Comparison of ENCODE assay signal across 17 cellular contexts in genomic region chr6:196543-196942, GRCh38.
DNase-seq lines count a peak whose midpoint lies in the region; ATAC-seq, FAIRE-seq and TF ChIP-seq lines count a peak whose summit lies in the region.
"Had no signal": no experiment of that assay in that cellular context is flagged by ENCODE, and none has a peak within 500 bp of the region (broad histone marks: within the 10 kb centered on the region; RNA-seq: fewer than 3 reads in every experiment).

No MANE protein-coding gene starts in this region.

- WGBS in hepatocyte (ENCODE audit: low lambda C conversion rate, missing lambda C conversion rate) = 97% methylated on average over 2 of the region's 2 CpGs

- H3K27ac Mint-ChIP-seq in activated CD8-positive, alpha-beta T cell treated with anti-CD3 and anti-CD28 coated beads, Interleukin-2, amount 10 ng/mL, durations not matched to agents 7 days and 5 days = peak overlapping the region; percentile 17
- H3K27ac Mint-ChIP-seq in activated CD8-positive, alpha-beta T cell treated with anti-CD3 and anti-CD28 coated beads for 36 hours = no peak overlapping the region
- H3K27ac Mint-ChIP-seq in CD4-positive, CD25-positive, alpha-beta regulatory T cell = peak overlapping the region; percentile 37 to 90 (median 67)
- H3K27ac Mint-ChIP-seq in T-cell = peak overlapping the region; percentile 79 to 84
- no peak overlapping the region for H3K27ac Mint-ChIP-seq in activated T-helper 2 cell treated with anti-CD3 and anti-CD28 coated beads, Interferon-gamma antibody, Interleukin-2, Interleukin-4, amounts not matched to agents 10 μg/mL and 5 μg/mL and 100 μg/mL, durations not matched to agents 14 hours and 24 hours and 36 hours

- POLR2A ChIA-PET in activated CD8-positive, alpha-beta T cell treated with anti-CD3 and anti-CD28 coated beads, Interleukin-2, amount 10 ng/mL, durations not matched to agents 7 days and 5 days (lab: Charles Lee) = interaction anchor here (1.4 kb wide), 2 partner anchors 60 to 142 kb away, joined by 3 read pairs; no protein-coding TSS in a partner anchor
- POLR2A ChIA-PET in activated CD8-positive, alpha-beta T cell treated with anti-CD3 and anti-CD28 coated beads for 36 hours (lab: Charles Lee) = interaction anchor here (1.1 to 9.6 kb wide), 4 partner anchors 12 to 196 kb away, joined by 4 to 116 read pairs (median 6); partner anchors contain the start of gene IRF4
- POLR2A ChIA-PET in T-cell (lab: Charles Lee) = no interaction called here

- intact Hi-C loops in activated CD8-positive, alpha-beta T cell treated with anti-CD3 and anti-CD28 coated beads for 36 hours (cut with micrococcal nuclease) = no loop called here
- intact Hi-C loops in activated T-helper 2 cell treated with anti-CD3 and anti-CD28 coated beads, Interferon-gamma antibody, Interleukin-2, Interleukin-4, amounts not matched to agents 10 μg/mL and 5 μg/mL and 100 μg/mL, durations not matched to agents 14 hours and 24 hours and 36 hours (cut with micrococcal nuclease) = loop anchor here (1.0 kb wide), 3 partner anchors 13 to 40 kb away; no protein-coding TSS in a partner anchor

- H3K4me1 Mint-ChIP-seq in activated CD8-positive, alpha-beta T cell treated with anti-CD3 and anti-CD28 coated beads, Interleukin-2, amount 10 ng/mL, durations not matched to agents 7 days and 5 days (ENCODE audit: low read depth) = peaks cover 39% of the 10 kb centered on the region
- H3K4me1 Mint-ChIP-seq in activated CD8-positive, alpha-beta T cell treated with anti-CD3 and anti-CD28 coated beads for 36 hours (ENCODE audit: low read depth) = peaks cover 42% of the 10 kb centered on the region
- H3K4me1 Mint-ChIP-seq in CD4-positive, CD25-positive, alpha-beta regulatory T cell = peaks cover 32 to 48% (median 39%) of the 10 kb centered on the region in 4 donors
- peaks cover 41 to 48% (median 42%) of the 10 kb centered on the region in 3 donors for H3K4me1 Mint-ChIP-seq in T-cell
- peaks cover 41% of the 10 kb centered on the region for H3K4me1 Mint-ChIP-seq in activated T-helper 2 cell treated with anti-CD3 and anti-CD28 coated beads, Interferon-gamma antibody, Interleukin-2, Interleukin-4, amounts not matched to agents 10 μg/mL and 5 μg/mL and 100 μg/mL, durations not matched to agents 14 hours and 24 hours and 36 hours (ENCODE audit: low read depth)

- no peaks in the 10 kb centered on the region for H3K27me3 Mint-ChIP-seq in activated CD8-positive, alpha-beta T cell treated with anti-CD3 and anti-CD28 coated beads, Interleukin-2, amount 10 ng/mL, durations not matched to agents 7 days and 5 days (ENCODE audit: low read depth)
- H3K27me3 Mint-ChIP-seq in activated CD8-positive, alpha-beta T cell treated with anti-CD3 and anti-CD28 coated beads for 36 hours = no peaks in the 10 kb centered on the region
- no peaks in the 10 kb centered on the region for H3K27me3 Mint-ChIP-seq in CD4-positive, CD25-positive, alpha-beta regulatory T cell
- no peaks in the 10 kb centered on the region for H3K27me3 Mint-ChIP-seq in T-cell
- peaks cover 3% of the 10 kb centered on the region for H3K27me3 Mint-ChIP-seq in activated T-helper 2 cell treated with anti-CD3 and anti-CD28 coated beads, Interferon-gamma antibody, Interleukin-2, Interleukin-4, amounts not matched to agents 10 μg/mL and 5 μg/mL and 100 μg/mL, durations not matched to agents 14 hours and 24 hours and 36 hours (ENCODE audit: low read depth)

- no peak for DNase-seq in activated CD8-positive, alpha-beta T cell treated with anti-CD3 and anti-CD28 coated beads, Interleukin-2, amount 10 ng/mL, durations not matched to agents 7 days and 5 days
- no peak for DNase-seq in activated CD8-positive, alpha-beta T cell treated with anti-CD3 and anti-CD28 coated beads for 36 hours
- no peak for DNase-seq in CD4-positive, CD25-positive, alpha-beta regulatory T cell
- no peak for DNase-seq in T-cell
- no peak for DNase-seq in hepatocyte (ENCODE audit: low spot score)
- DNase-seq in GM20000 (ENCODE audit: low spot score) = no peak
- no peak for DNase-seq in activated T-helper 2 cell treated with anti-CD3 and anti-CD28 coated beads, Interferon-gamma antibody, Interleukin-2, Interleukin-4, amounts not matched to agents 10 μg/mL and 5 μg/mL and 100 μg/mL, durations not matched to agents 14 hours and 24 hours and 36 hours (ENCODE audit: low spot score)
- no peak for DNase-seq in GM12891 (ENCODE audit: insufficient read length, low spot score)
- DNase-seq: AML-193, GDM1, NCI-H1417, NCI-H1930, NCI-H2171, NCI-H446 treated with DMSO at 0.1 percent for 48 hours, NCI-H748 treated with DMSO at 0.1 percent for 48 hours had no signal

- no peaks in the 10 kb centered on the region for H3K36me3 ChIP-seq in CD4-positive, CD25-positive, alpha-beta regulatory T cell (ENCODE audit: control insufficient read depth, insufficient read depth, low read length)
- H3K36me3 ChIP-seq in hepatocyte (replicated peaks; ENCODE audit: insufficient read depth, low read depth) = no peaks in the 10 kb centered on the region

- no peak for FAIRE-seq in GM12891 (lab: Jason Lieb, UNC)

- no peaks in the 10 kb centered on the region for H3K79me2 ChIP-seq in hepatocyte

- no peak overlapping the region for H3K27ac ChIP-seq in CD4-positive, CD25-positive, alpha-beta regulatory T cell (ENCODE audit: insufficient read depth, low read length, poor library complexity, severe bottlenecking)
- peak overlapping the region; percentile 36 for H3K27ac ChIP-seq in hepatocyte

- H3K4me1 ChIP-seq in CD4-positive, CD25-positive, alpha-beta regulatory T cell (ENCODE audit: control insufficient read depth, insufficient read depth, low read length, poor library complexity, severe bottlenecking) = peaks cover 34% of the 10 kb centered on the region
- no peaks in the 10 kb centered on the region for H3K4me1 ChIP-seq in hepatocyte (ENCODE audit: insufficient read depth)

- no peak for TF ChIP-seq POLR2A in GM12891 (IDR thresholded peaks at IDR 0.05; ENCODE audit: low read depth, low read length)

- no peak overlapping the region for H3K4me3 Mint-ChIP-seq in activated CD8-positive, alpha-beta T cell treated with anti-CD3 and anti-CD28 coated beads, Interleukin-2, amount 10 ng/mL, durations not matched to agents 7 days and 5 days
- H3K4me3 Mint-ChIP-seq in activated CD8-positive, alpha-beta T cell treated with anti-CD3 and anti-CD28 coated beads for 36 hours = no peak overlapping the region
- H3K4me3 Mint-ChIP-seq in CD4-positive, CD25-positive, alpha-beta regulatory T cell = peak overlapping the region in 3 of 4 donors; percentile 25 to 46 (median 44)
- H3K4me3 Mint-ChIP-seq in T-cell = peak overlapping the region in 1 of 3 donors; percentile 61
- H3K4me3 Mint-ChIP-seq in activated T-helper 2 cell treated with anti-CD3 and anti-CD28 coated beads, Interferon-gamma antibody, Interleukin-2, Interleukin-4, amounts not matched to agents 10 μg/mL and 5 μg/mL and 100 μg/mL, durations not matched to agents 14 hours and 24 hours and 36 hours (ENCODE audit: low read depth) = no peak overlapping the region
- H3K4me3 Mint-ChIP-seq: CD8-positive, alpha-beta T cell had no signal

- no peak overlapping the region for H3K4me2 ChIP-seq in hepatocyte

- no peak overlapping the region for H2AFZ ChIP-seq in hepatocyte

- peaks cover 6% of the 10 kb centered on the region for H3K36me3 Mint-ChIP-seq in activated CD8-positive, alpha-beta T cell treated with anti-CD3 and anti-CD28 coated beads, Interleukin-2, amount 10 ng/mL, durations not matched to agents 7 days and 5 days (ENCODE audit: low read depth)
- no peaks in the 10 kb centered on the region for H3K36me3 Mint-ChIP-seq in activated CD8-positive, alpha-beta T cell treated with anti-CD3 and anti-CD28 coated beads for 36 hours (ENCODE audit: low read depth)
- no peaks in the 10 kb centered on the region for H3K36me3 Mint-ChIP-seq in CD4-positive, CD25-positive, alpha-beta regulatory T cell
- no peaks in the 10 kb centered on the region for H3K36me3 Mint-ChIP-seq in T-cell
- H3K36me3 Mint-ChIP-seq in activated T-helper 2 cell treated with anti-CD3 and anti-CD28 coated beads, Interferon-gamma antibody, Interleukin-2, Interleukin-4, amounts not matched to agents 10 μg/mL and 5 μg/mL and 100 μg/mL, durations not matched to agents 14 hours and 24 hours and 36 hours (ENCODE audit: low read depth) = no peaks in the 10 kb centered on the region
- H3K36me3 Mint-ChIP-seq: CD8-positive, alpha-beta T cell had no signal

- CTCF ChIA-PET in activated CD8-positive, alpha-beta T cell treated with anti-CD3 and anti-CD28 coated beads, Interleukin-2, amount 10 ng/mL, durations not matched to agents 7 days and 5 days (lab: Charles Lee) = no interaction called here
- CTCF ChIA-PET in activated CD8-positive, alpha-beta T cell treated with anti-CD3 and anti-CD28 coated beads for 36 hours (lab: Charles Lee) = interaction anchor here (1.9 kb wide), 1 partner anchor 20 kb away, joined by 14 read pairs; no protein-coding TSS in a partner anchor
- CTCF ChIA-PET in T-cell (lab: Charles Lee) = interaction anchor here in 1 of 2 donors (0.7 kb wide), 1 partner anchor 1186 kb away, joined by 3 read pairs; no protein-coding TSS in a partner anchor

- H3K4me3 ChIP-seq in CD4-positive, CD25-positive, alpha-beta regulatory T cell (ENCODE audit: low read depth, low read length) = no peak overlapping the region
- no peak overlapping the region for H3K4me3 ChIP-seq in hepatocyte

- no peaks in the 10 kb centered on the region for H3K9me2 ChIP-seq in hepatocyte (replicated peaks; ENCODE audit: insufficient read depth)

- H3K9me3 ChIP-seq in CD4-positive, CD25-positive, alpha-beta regulatory T cell (ENCODE audit: control insufficient read depth in 2 of 2, low read length in 2 of 2) = no peaks in the 10 kb centered on the region
- no peaks in the 10 kb centered on the region for H3K9me3 ChIP-seq in hepatocyte (ENCODE audit: low read depth)

- no peaks in the 10 kb centered on the region for H3K27me3 ChIP-seq in CD4-positive, CD25-positive, alpha-beta regulatory T cell (ENCODE audit: control insufficient read depth, insufficient read depth, low read length)
- no peaks in the 10 kb centered on the region for H3K27me3 ChIP-seq in hepatocyte

- no peaks in the 10 kb centered on the region for H3K9me3 Mint-ChIP-seq in activated CD8-positive, alpha-beta T cell treated with anti-CD3 and anti-CD28 coated beads, Interleukin-2, amount 10 ng/mL, durations not matched to agents 7 days and 5 days (ENCODE audit: insufficient read depth)
- H3K9me3 Mint-ChIP-seq in activated CD8-positive, alpha-beta T cell treated with anti-CD3 and anti-CD28 coated beads for 36 hours = peaks cover 7% of the 10 kb centered on the region
- H3K9me3 Mint-ChIP-seq in CD4-positive, CD25-positive, alpha-beta regulatory T cell = peaks cover 0 to 5% (median 0%) of the 10 kb centered on the region in 7 donors
- peaks cover 0 to 7% (median 0%) of the 10 kb centered on the region in 3 donors for H3K9me3 Mint-ChIP-seq in T-cell
- no peaks in the 10 kb centered on the region for H3K9me3 Mint-ChIP-seq in activated T-helper 2 cell treated with anti-CD3 and anti-CD28 coated beads, Interferon-gamma antibody, Interleukin-2, Interleukin-4, amounts not matched to agents 10 μg/mL and 5 μg/mL and 100 μg/mL, durations not matched to agents 14 hours and 24 hours and 36 hours
- H3K9me3 Mint-ChIP-seq: CD8-positive, alpha-beta T cell had no signal

- no peaks in the 10 kb centered on the region for H4K20me1 ChIP-seq in hepatocyte (ENCODE audit: insufficient read depth, poor library complexity, severe bottlenecking)

- no peak for ATAC-seq in activated CD8-positive, alpha-beta T cell treated with anti-CD3 and anti-CD28 coated beads, Interleukin-2, amount 10 ng/mL, durations not matched to agents 7 days and 5 days
- no peak for ATAC-seq in activated CD8-positive, alpha-beta T cell treated with anti-CD3 and anti-CD28 coated beads for 36 hours
- ATAC-seq in CD4-positive, CD25-positive, alpha-beta regulatory T cell (ENCODE audit: low read depth in 2 of 2) = no peak
- no peak for ATAC-seq in T-cell (replicated peaks in 1 of 4)
- ATAC-seq: Panc1 had no signal

- no peak for TF ChIP-seq CTCF in activated CD8-positive, alpha-beta T cell treated with anti-CD3 and anti-CD28 coated beads for 36 hours (IDR thresholded peaks at IDR 0.05)
- TF ChIP-seq CTCF in hepatocyte (IDR thresholded peaks at IDR 0.05; ENCODE audit: poor library complexity) (no peak), GM20000 (IDR thresholded peaks at IDR 0.05; ENCODE audit: extremely low read depth, missing control alignments) (no peak)

Comparison
In these comparisons a context has a peak if more than half of its experiments do, and no peak if none do; other contexts are left out.
1. H3K27ac Mint-ChIP-seq: peak in activated CD8-positive, alpha-beta T cell treated with anti-CD3 and anti-CD28 coated beads, Interleukin-2, amount 10 ng/mL, durations not matched to agents 7 days and 5 days (single experiment), CD4-positive, CD25-positive, alpha-beta regulatory T cell (3 of 3) and T-cell (2 of 2); none in activated CD8-positive, alpha-beta T cell treated with anti-CD3 and anti-CD28 coated beads for 36 hours (single experiment) and activated T-helper 2 cell treated with anti-CD3 and anti-CD28 coated beads, Interferon-gamma antibody, Interleukin-2, Interleukin-4, amounts not matched to agents 10 μg/mL and 5 μg/mL and 100 μg/mL, durations not matched to agents 14 hours and 24 hours and 36 hours (single experiment).
2. H3K4me3 Mint-ChIP-seq: peak in CD4-positive, CD25-positive, alpha-beta regulatory T cell (3 of 4); none in activated CD8-positive, alpha-beta T cell treated with anti-CD3 and anti-CD28 coated beads, Interleukin-2, amount 10 ng/mL, durations not matched to agents 7 days and 5 days (single experiment), activated CD8-positive, alpha-beta T cell treated with anti-CD3 and anti-CD28 coated beads for 36 hours (single experiment) and activated T-helper 2 cell treated with anti-CD3 and anti-CD28 coated beads, Interferon-gamma antibody, Interleukin-2, Interleukin-4, amounts not matched to agents 10 μg/mL and 5 μg/mL and 100 μg/mL, durations not matched to agents 14 hours and 24 hours and 36 hours (single experiment).
3. POLR2A ChIA-PET loops: an anchor here in activated CD8-positive, alpha-beta T cell treated with anti-CD3 and anti-CD28 coated beads, Interleukin-2, amount 10 ng/mL, durations not matched to agents 7 days and 5 days (1.4 kb wide) and activated CD8-positive, alpha-beta T cell treated with anti-CD3 and anti-CD28 coated beads for 36 hours (1.1 to 9.6 kb wide); none called in T-cell.